35 cellular contexts compared by ENCODE assay signal in genomic region chr12:7117670-7118069, GRCh38. TPM values are rescaled to one million over a fixed set of nuclear protein-coding genes. Genes with fewer than 3 reads are reported as not detected.
"Had no signal": no experiment of that assay in that cellular context is flagged by ENCODE, and none has a peak within 500 bp of the region (broad histone marks: within the 10 kb centered on the region; RNA-seq: fewer than 3 reads in every experiment).

No MANE protein-coding gene starts in this region.

- H3K4me3 ChIP-seq: adrenal gland, SJCRH30, SK-N-MC had no signal

- H3K27me3 Mint-ChIP-seq: activated CD4-positive, alpha-beta memory T cell treated with anti-CD3 and anti-CD28 coated beads, Interleukin-2, amount 10 ng/mL, durations not matched to agents 7 days and 5 days; activated CD8-positive, alpha-beta memory T cell treated with anti-CD3 and anti-CD28 coated beads, Interleukin-2, amount 10 ng/mL, durations not matched to agents 7 days and 5 days; activated T-helper 17 cell treated with anti-CD3 and anti-CD28 coated beads, Interleukin-2, amount 50 U/mL, for 72 hours had no signal

- H3K4me1 Mint-ChIP-seq: brain had no signal

- H3K9me3 ChIP-seq: adrenal gland, SJCRH30 had no signal

- H3K9me3 Mint-ChIP-seq: activated CD4-positive, alpha-beta memory T cell treated with anti-CD3 and anti-CD28 coated beads, Interleukin-2, amount 10 ng/mL, durations not matched to agents 7 days and 5 days; activated naive CD4-positive, alpha-beta T cell treated with anti-CD3 and anti-CD28 coated beads for 36 hours; activated naive CD4-positive, alpha-beta T cell treated with anti-CD3 and anti-CD28 coated beads, Interleukin-2, amount 50 U/mL, for 72 hours; activated T-cell treated with anti-CD3 and anti-CD28 coated beads, Interleukin-2, amount 50 U/mL, for 72 hours; activated T-helper 17 cell treated with anti-CD3 and anti-CD28 coated beads, Interleukin-2, amount 50 U/mL, for 72 hours; brain had no signal

- DNase-seq: activated CD4-positive, alpha-beta memory T cell treated with anti-CD3 and anti-CD28 coated beads, Interleukin-2, amount 10 ng/mL, durations not matched to agents 7 days and 5 days; activated CD4-positive, alpha-beta T cell treated with anti-CD3 and anti-CD28 coated beads for 1 hour; activated CD4-positive, alpha-beta T cell treated with anti-CD3 and anti-CD28 coated beads for 48 hours; activated CD4-positive, CD25-positive, alpha-beta regulatory T cell; activated CD8-positive, alpha-beta memory T cell treated with anti-CD3 and anti-CD28 coated beads for 24 hours; activated CD8-positive, alpha-beta memory T cell treated with anti-CD3 and anti-CD28 coated beads, Interleukin-2, amount 10 ng/mL, durations not matched to agents 7 days and 5 days; activated CD8-positive, alpha-beta memory T cell treated with anti-CD3 and anti-CD28 coated beads, Interleukin-2, amount 50 U/mL, for 48 hours; activated gamma-delta T cell treated with Interleukin-2 at 50 U/mL for 16 hours; activated naive CD4-positive, alpha-beta T cell treated with anti-CD3 and anti-CD28 coated beads for 36 hours; activated T-cell treated with anti-CD3 and anti-CD28 coated beads, Interleukin-2, amount 50 U/mL, for 1 hour; activated T-cell treated with anti-CD3 and anti-CD28 coated beads, Interleukin-2, amount 50 U/mL, for 72 hours; adrenal gland; caudate nucleus; KG1; MM.1S; MV-4-11; NCI-H1105; NCI-H1417 treated with DMSO at 0.1 percent for 48 hours; NCI-H187 treated with DMSO at 0.1 percent for 48 hours; NCI-H2081 treated with DMSO at 0.1 percent for 48 hours; NCI-H345; NCI-H524 treated with DMSO at 0.1 percent for 48 hours; SHP77; SJCRH30; T1000; WERI-Rb-1 had no signal

- H3K36me3 Mint-ChIP-seq: brain had no signal

- H3K4me3 Mint-ChIP-seq: activated CD4-positive, alpha-beta memory T cell treated with anti-CD3 and anti-CD28 coated beads, Interleukin-2, amount 10 ng/mL, durations not matched to agents 7 days and 5 days; activated CD8-positive, alpha-beta memory T cell treated with anti-CD3 and anti-CD28 coated beads, Interleukin-2, amount 10 ng/mL, durations not matched to agents 7 days and 5 days; activated naive CD4-positive, alpha-beta T cell treated with anti-CD3 and anti-CD28 coated beads for 36 hours; activated T-cell treated with anti-CD3 and anti-CD28 coated beads, Interleukin-2, amount 50 U/mL, for 72 hours; activated T-helper 17 cell treated with anti-CD3 and anti-CD28 coated beads, Interleukin-2, amount 50 U/mL, for 72 hours; brain had no signal

- H3K27ac ChIP-seq: adrenal gland, SJCRH30, SK-N-MC, WERI-Rb-1 had no signal

- ATAC-seq: activated CD8-positive, alpha-beta memory T cell treated with anti-CD3 and anti-CD28 coated beads, Interleukin-2, amount 10 ng/mL, durations not matched to agents 7 days and 5 days; activated naive CD4-positive, alpha-beta T cell treated with anti-CD3 and anti-CD28 coated beads, Interleukin-2, amount 50 U/mL, for 72 hours; activated T-cell treated with anti-CD3 and anti-CD28 coated beads, Interleukin-2, amount 50 U/mL, for 72 hours; activated T-helper 17 cell treated with anti-CD3 and anti-CD28 coated beads, Interleukin-2, amount 50 U/mL, for 72 hours; Panc1 had no signal

- H3K27ac Mint-ChIP-seq: activated CD4-positive, alpha-beta memory T cell treated with anti-CD3 and anti-CD28 coated beads, Interleukin-2, amount 10 ng/mL, durations not matched to agents 7 days and 5 days; activated CD8-positive, alpha-beta memory T cell treated with anti-CD3 and anti-CD28 coated beads, Interleukin-2, amount 10 ng/mL, durations not matched to agents 7 days and 5 days; activated naive CD4-positive, alpha-beta T cell treated with anti-CD3 and anti-CD28 coated beads for 36 hours; activated naive CD4-positive, alpha-beta T cell treated with anti-CD3 and anti-CD28 coated beads, Interleukin-2, amount 50 U/mL, for 72 hours; activated T-cell treated with anti-CD3 and anti-CD28 coated beads, Interleukin-2, amount 50 U/mL, for 72 hours; activated T-helper 17 cell treated with anti-CD3 and anti-CD28 coated beads, Interleukin-2, amount 50 U/mL, for 72 hours; brain had no signal

- H3K36me3 ChIP-seq: SJCRH30, WERI-Rb-1 had no signal

- H3K27me3 ChIP-seq: adrenal gland, SJCRH30 had no signal

- H3K4me1 ChIP-seq: SJCRH30 had no signal

RNA-seq across cellular contexts. Expression of gene RBP5, which starts 11.0 kb away (rescaled TPM):
- total RNA-seq: activated naive CD4-positive, alpha-beta T cell treated with anti-CD3 and anti-CD28 coated beads, Interleukin-2, amount 50 U/mL, for 72 hours; activated T-helper 17 cell treated with anti-CD3 and anti-CD28 coated beads, Interleukin-2, amount 50 U/mL, for 72 hours; bronchial epithelial cell; LHCN-M2; NCI-H460; RPMI7951; SJCRH30 had no signal
